Comparison of ENCODE assay signal across 2 cellular contexts in the genomic region with DNA sequence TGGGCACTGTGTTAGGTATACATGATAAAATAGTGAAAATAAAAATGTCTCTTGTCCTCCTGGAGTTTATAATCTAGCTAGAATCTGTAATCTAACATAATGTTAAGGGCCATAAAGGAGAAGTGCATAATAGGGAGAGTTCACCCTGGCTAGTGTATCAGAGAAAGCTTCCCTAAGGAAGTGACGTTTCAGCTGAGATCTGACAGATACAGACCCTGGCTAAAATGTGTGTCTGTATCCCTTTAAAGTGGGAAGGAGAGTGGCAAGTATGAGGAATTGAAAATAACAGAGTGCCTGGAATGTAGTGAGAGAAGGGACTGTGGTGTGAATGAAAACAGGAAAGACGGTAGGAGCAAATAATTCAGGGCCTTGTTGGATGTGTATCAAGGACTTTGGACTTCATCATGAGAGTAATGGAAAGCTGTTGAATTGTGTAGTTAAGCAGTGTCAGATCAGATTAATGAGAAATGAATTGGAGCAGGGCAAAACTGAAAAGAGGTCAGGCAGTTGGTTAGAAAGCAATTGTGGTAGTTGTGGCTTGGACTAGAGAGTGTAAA.
TF ChIP-seq lines count a peak whose summit lies in the region.

No MANE protein-coding gene starts in this region.

TF ChIP-seq in SK-N-SH, 30 proteins besides CTCF, POLR2A, EP300 and RAD21 (continued from another document):
- TF ChIP-seq, protein P1, sequence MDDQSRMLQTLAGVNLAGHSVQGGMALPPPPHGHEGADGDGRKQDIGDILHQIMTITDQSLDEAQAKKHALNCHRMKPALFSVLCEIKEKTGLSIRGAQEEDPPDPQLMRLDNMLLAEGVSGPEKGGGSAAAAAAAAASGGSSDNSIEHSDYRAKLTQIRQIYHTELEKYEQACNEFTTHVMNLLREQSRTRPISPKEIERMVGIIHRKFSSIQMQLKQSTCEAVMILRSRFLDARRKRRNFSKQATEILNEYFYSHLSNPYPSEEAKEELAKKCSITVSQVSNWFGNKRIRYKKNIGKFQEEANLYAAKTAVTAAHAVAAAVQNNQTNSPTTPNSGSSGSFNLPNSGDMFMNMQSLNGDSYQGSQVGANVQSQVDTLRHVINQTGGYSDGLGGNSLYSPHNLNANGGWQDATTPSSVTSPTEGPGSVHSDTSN (IDR thresholded peaks at IDR 0.05) = no peak
- TF ChIP-seq, protein P2, sequence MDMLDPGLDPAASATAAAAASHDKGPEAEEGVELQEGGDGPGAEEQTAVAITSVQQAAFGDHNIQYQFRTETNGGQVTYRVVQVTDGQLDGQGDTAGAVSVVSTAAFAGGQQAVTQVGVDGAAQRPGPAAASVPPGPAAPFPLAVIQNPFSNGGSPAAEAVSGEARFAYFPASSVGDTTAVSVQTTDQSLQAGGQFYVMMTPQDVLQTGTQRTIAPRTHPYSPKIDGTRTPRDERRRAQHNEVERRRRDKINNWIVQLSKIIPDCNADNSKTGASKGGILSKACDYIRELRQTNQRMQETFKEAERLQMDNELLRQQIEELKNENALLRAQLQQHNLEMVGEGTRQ (IDR thresholded peaks at IDR 0.05; ENCODE audit: borderline replicate concordance, low read depth, low read length) = no peak
- TF ChIP-seq FOXJ3 (CRISPR knock-in tag; IDR thresholded peaks at IDR 0.05) = no peak

TF ChIP-seq in SK-N-SH treated with all-trans-retinoic acid at 6 μM for 48 hours, 23 proteins besides CTCF, POLR2A, EP300 and RAD21 (continued from another document):
- TF ChIP-seq CSDC2 (CRISPR knock-in tag; IDR thresholded peaks at IDR 0.05) (no peak), GLIS3 (CRISPR knock-in tag; IDR thresholded peaks at IDR 0.05) (no peak), BACH2 (CRISPR knock-in tag; IDR thresholded peaks at IDR 0.05; ENCODE audit: borderline replicate concordance) (no peak), ZNF8 (CRISPR knock-in tag; IDR thresholded peaks at IDR 0.05) (no peak), ESRRG (CRISPR knock-in tag; IDR thresholded peaks at IDR 0.05) (no peak), SNAI2 (CRISPR knock-in tag; IDR thresholded peaks at IDR 0.05) (no peak), OSR1 (CRISPR knock-in tag; IDR thresholded peaks at IDR 0.05) (no peak), ARNTL (CRISPR knock-in tag; IDR thresholded peaks at IDR 0.05; ENCODE audit: borderline replicate concordance, low read depth) (no peak), RARB (CRISPR knock-in tag; IDR thresholded peaks at IDR 0.05) (no peak)
- TF ChIP-seq, protein P3, sequence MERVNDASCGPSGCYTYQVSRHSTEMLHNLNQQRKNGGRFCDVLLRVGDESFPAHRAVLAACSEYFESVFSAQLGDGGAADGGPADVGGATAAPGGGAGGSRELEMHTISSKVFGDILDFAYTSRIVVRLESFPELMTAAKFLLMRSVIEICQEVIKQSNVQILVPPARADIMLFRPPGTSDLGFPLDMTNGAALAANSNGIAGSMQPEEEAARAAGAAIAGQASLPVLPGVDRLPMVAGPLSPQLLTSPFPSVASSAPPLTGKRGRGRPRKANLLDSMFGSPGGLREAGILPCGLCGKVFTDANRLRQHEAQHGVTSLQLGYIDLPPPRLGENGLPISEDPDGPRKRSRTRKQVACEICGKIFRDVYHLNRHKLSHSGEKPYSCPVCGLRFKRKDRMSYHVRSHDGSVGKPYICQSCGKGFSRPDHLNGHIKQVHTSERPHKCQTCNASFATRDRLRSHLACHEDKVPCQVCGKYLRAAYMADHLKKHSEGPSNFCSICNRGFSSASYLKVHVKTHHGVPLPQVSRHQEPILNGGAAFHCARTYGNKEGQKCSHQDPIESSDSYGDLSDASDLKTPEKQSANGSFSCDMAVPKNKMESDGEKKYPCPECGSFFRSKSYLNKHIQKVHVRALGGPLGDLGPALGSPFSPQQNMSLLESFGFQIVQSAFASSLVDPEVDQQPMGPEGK (CRISPR knock-in tag; IDR thresholded peaks at IDR 0.05; ENCODE audit: borderline replicate concordance) = no peak
- TF ChIP-seq, protein P4, sequence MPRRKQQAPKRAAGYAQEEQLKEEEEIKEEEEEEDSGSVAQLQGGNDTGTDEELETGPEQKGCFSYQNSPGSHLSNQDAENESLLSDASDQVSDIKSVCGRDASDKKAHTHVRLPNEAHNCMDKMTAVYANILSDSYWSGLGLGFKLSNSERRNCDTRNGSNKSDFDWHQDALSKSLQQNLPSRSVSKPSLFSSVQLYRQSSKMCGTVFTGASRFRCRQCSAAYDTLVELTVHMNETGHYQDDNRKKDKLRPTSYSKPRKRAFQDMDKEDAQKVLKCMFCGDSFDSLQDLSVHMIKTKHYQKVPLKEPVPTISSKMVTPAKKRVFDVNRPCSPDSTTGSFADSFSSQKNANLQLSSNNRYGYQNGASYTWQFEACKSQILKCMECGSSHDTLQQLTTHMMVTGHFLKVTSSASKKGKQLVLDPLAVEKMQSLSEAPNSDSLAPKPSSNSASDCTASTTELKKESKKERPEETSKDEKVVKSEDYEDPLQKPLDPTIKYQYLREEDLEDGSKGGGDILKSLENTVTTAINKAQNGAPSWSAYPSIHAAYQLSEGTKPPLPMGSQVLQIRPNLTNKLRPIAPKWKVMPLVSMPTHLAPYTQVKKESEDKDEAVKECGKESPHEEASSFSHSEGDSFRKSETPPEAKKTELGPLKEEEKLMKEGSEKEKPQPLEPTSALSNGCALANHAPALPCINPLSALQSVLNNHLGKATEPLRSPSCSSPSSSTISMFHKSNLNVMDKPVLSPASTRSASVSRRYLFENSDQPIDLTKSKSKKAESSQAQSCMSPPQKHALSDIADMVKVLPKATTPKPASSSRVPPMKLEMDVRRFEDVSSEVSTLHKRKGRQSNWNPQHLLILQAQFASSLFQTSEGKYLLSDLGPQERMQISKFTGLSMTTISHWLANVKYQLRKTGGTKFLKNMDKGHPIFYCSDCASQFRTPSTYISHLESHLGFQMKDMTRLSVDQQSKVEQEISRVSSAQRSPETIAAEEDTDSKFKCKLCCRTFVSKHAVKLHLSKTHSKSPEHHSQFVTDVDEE (CRISPR knock-in tag; IDR thresholded peaks at IDR 0.05) = no peak
